11 cellular contexts compared by ENCODE assay signal in genomic region chr1:164748253-164748899, GRCh38.
A peak's percentile ranks its signal among the peaks of the same experiment; 100 is the strongest.
DNase-seq lines count a peak whose midpoint lies in the region; ATAC-seq, FAIRE-seq and TF ChIP-seq lines count a peak whose summit lies in the region.
"Had no signal": no experiment of that assay in that cellular context is flagged by ENCODE, and none has a peak within 500 bp of the region (broad histone marks: within the 10 kb centered on the region; RNA-seq: fewer than 3 reads in every experiment).

No MANE protein-coding gene starts in this region.

- H3K27ac Mint-ChIP-seq in activated CD8-positive, alpha-beta T cell treated with anti-CD3 and anti-CD28 coated beads for 36 hours = no peak overlapping the region
- H3K27ac Mint-ChIP-seq: activated CD8-positive, alpha-beta T cell treated with anti-CD3 and anti-CD28 coated beads, Interleukin-2, amount 10 ng/mL, durations not matched to agents 7 days and 5 days had no signal

- no peaks in the 10 kb centered on the region for H3K27me3 Mint-ChIP-seq in activated CD8-positive, alpha-beta T cell treated with anti-CD3 and anti-CD28 coated beads for 36 hours

- H3K9me3 ChIP-seq in liver (ENCODE audit: control insufficient read depth in 4 of 4, low read length in 3 of 4) = no peaks in the 10 kb centered on the region
- H3K9me3 ChIP-seq in suprapubic skin = no peaks in the 10 kb centered on the region

- POLR2A ChIA-PET in activated CD8-positive, alpha-beta T cell treated with anti-CD3 and anti-CD28 coated beads for 36 hours (lab: Charles Lee) = interaction anchor here (0.6 to 0.7 kb wide), 2 partner anchors 130 to 703 kb away, joined by 3 read pairs; no protein-coding TSS in a partner anchor

- DNase-seq in HTR-8/SVneo (ENCODE audit: insufficient read length, low spot score) = peak; percentile 51
- peak; percentile 93 to 98 for DNase-seq in cardiac fibroblast (ENCODE audit: low read depth in 2 of 2)
- no peak for DNase-seq in suprapubic skin (ENCODE audit: low spot score in 2 of 2)
- DNase-seq in GDM1 (lab: John Stamatoyannopoulos, UW) = no peak
- no peak for DNase-seq in activated CD8-positive, alpha-beta T cell treated with anti-CD3 and anti-CD28 coated beads for 36 hours
- DNase-seq: activated CD8-positive, alpha-beta T cell treated with anti-CD3 and anti-CD28 coated beads, Interleukin-2, amount 10 ng/mL, durations not matched to agents 7 days and 5 days; NCI-H748 treated with DMSO at 0.1 percent for 48 hours had no signal

- H3K27ac ChIP-seq in liver (ENCODE audit: low read depth in 1 of 2, low read length in 2 of 2) (peak overlapping the region; percentile 43 to 58), suprapubic skin (peak overlapping the region; percentile 58)
- H3K27ac ChIP-seq: epithelial cell of prostate had no signal

- H3K36me3 ChIP-seq in liver (ENCODE audit: control insufficient read depth in 4 of 4, insufficient read depth in 3 of 4, low read depth in 1 of 4, low read length in 3 of 4) (no peaks in the 10 kb centered on the region), suprapubic skin (no peaks in the 10 kb centered on the region)

- TF ChIP-seq RAD21 in liver (IDR thresholded peaks at IDR 0.05) = peak; percentile 22 to 32

- no peaks in the 10 kb centered on the region for H3K27me3 ChIP-seq in liver (ENCODE audit: control insufficient read depth in 4 of 4, insufficient read depth in 4 of 4, low read length in 3 of 4)
- H3K27me3 ChIP-seq in suprapubic skin = no peaks in the 10 kb centered on the region

- TF ChIP-seq CTCF in cardiac fibroblast (IDR thresholded peaks at IDR 0.05; ENCODE audit: low read depth, low read length) = no peak
- no peak for TF ChIP-seq CTCF in liver (IDR thresholded peaks at IDR 0.05; ENCODE audit: low read depth, low read length, missing input control)
- TF ChIP-seq CTCF in suprapubic skin (IDR thresholded peaks at IDR 0.05) = no peak
- TF ChIP-seq CTCF in activated CD8-positive, alpha-beta T cell treated with anti-CD3 and anti-CD28 coated beads for 36 hours (IDR thresholded peaks at IDR 0.05) = no peak

- no peak for TF ChIP-seq POLR2A in suprapubic skin (IDR thresholded peaks at IDR 0.05)

- no peak overlapping the region for H3K4me3 Mint-ChIP-seq in activated CD8-positive, alpha-beta T cell treated with anti-CD3 and anti-CD28 coated beads for 36 hours
- H3K4me3 Mint-ChIP-seq: activated CD8-positive, alpha-beta T cell treated with anti-CD3 and anti-CD28 coated beads, Interleukin-2, amount 10 ng/mL, durations not matched to agents 7 days and 5 days had no signal

- no peak overlapping the region for H3K9ac ChIP-seq in liver (ENCODE audit: low read depth in 1 of 2, low read length in 2 of 2)

- H3K4me3 ChIP-seq in cardiac fibroblast (replicated peaks in 1 of 2; ENCODE audit: low read depth in 2 of 2, low read length in 2 of 2) = no peak overlapping the region
- H3K4me3 ChIP-seq in liver (ENCODE audit: low read depth in 1 of 3, low read length in 3 of 3) = no peak overlapping the region
- H3K4me3 ChIP-seq in suprapubic skin = no peak overlapping the region

- intact Hi-C loops in activated CD8-positive, alpha-beta T cell treated with anti-CD3 and anti-CD28 coated beads for 36 hours (cut with micrococcal nuclease) = no loop called here

- no peak for ATAC-seq in GM21825 (IDR thresholded peaks at IDR 0.05; ENCODE audit: unreplicated experiment)
- ATAC-seq in activated CD8-positive, alpha-beta T cell treated with anti-CD3 and anti-CD28 coated beads for 36 hours = no peak
- no peak for ATAC-seq in GM18867 (IDR thresholded peaks at IDR 0.05; ENCODE audit: unreplicated experiment)
- ATAC-seq: activated CD8-positive, alpha-beta T cell treated with anti-CD3 and anti-CD28 coated beads, Interleukin-2, amount 10 ng/mL, durations not matched to agents 7 days and 5 days had no signal

- no peaks in the 10 kb centered on the region for H3K4me1 Mint-ChIP-seq in activated CD8-positive, alpha-beta T cell treated with anti-CD3 and anti-CD28 coated beads for 36 hours (ENCODE audit: low read depth)

- FAIRE-seq in HTR-8/SVneo (lab: Jason Lieb, UNC) = no peak

- no peaks in the 10 kb centered on the region for H3K9me3 Mint-ChIP-seq in activated CD8-positive, alpha-beta T cell treated with anti-CD3 and anti-CD28 coated beads for 36 hours

- 50% methylated on average over 10 of the region's 10 CpGs for WGBS in liver
- 45% methylated on average over 10 of the region's 10 CpGs for WGBS in suprapubic skin

- no peak for TF ChIP-seq EP300 in suprapubic skin (IDR thresholded peaks at IDR 0.05)

- CTCF ChIA-PET in activated CD8-positive, alpha-beta T cell treated with anti-CD3 and anti-CD28 coated beads for 36 hours (lab: Charles Lee) = interaction anchor here (1.2 kb wide), 1 partner anchor 39 kb away, joined by 3 read pairs; no protein-coding TSS in a partner anchor

- H3K4me1 ChIP-seq in liver (ENCODE audit: control insufficient read depth in 4 of 4, insufficient read depth in 4 of 4, low read length in 3 of 4) = peaks cover 0 to 4% (median 0%) of the 10 kb centered on the region in 4 donors
- H3K4me1 ChIP-seq in suprapubic skin = peaks cover 26% of the 10 kb centered on the region

- H3K36me3 Mint-ChIP-seq in activated CD8-positive, alpha-beta T cell treated with anti-CD3 and anti-CD28 coated beads for 36 hours (ENCODE audit: low read depth) = no peaks in the 10 kb centered on the region

TF ChIP-seq in liver, 16 proteins besides CTCF, POLR2A, EP300 and RAD21:
- TF ChIP-seq JUND (IDR thresholded peaks at IDR 0.05) = peak; percentile 54 to 66
- peak in 1 of 2 donors; percentile 7 for TF ChIP-seq HNF4A (conservative IDR thresholded peaks at IDR 0.05)
- TF ChIP-seq, protein P1, sequence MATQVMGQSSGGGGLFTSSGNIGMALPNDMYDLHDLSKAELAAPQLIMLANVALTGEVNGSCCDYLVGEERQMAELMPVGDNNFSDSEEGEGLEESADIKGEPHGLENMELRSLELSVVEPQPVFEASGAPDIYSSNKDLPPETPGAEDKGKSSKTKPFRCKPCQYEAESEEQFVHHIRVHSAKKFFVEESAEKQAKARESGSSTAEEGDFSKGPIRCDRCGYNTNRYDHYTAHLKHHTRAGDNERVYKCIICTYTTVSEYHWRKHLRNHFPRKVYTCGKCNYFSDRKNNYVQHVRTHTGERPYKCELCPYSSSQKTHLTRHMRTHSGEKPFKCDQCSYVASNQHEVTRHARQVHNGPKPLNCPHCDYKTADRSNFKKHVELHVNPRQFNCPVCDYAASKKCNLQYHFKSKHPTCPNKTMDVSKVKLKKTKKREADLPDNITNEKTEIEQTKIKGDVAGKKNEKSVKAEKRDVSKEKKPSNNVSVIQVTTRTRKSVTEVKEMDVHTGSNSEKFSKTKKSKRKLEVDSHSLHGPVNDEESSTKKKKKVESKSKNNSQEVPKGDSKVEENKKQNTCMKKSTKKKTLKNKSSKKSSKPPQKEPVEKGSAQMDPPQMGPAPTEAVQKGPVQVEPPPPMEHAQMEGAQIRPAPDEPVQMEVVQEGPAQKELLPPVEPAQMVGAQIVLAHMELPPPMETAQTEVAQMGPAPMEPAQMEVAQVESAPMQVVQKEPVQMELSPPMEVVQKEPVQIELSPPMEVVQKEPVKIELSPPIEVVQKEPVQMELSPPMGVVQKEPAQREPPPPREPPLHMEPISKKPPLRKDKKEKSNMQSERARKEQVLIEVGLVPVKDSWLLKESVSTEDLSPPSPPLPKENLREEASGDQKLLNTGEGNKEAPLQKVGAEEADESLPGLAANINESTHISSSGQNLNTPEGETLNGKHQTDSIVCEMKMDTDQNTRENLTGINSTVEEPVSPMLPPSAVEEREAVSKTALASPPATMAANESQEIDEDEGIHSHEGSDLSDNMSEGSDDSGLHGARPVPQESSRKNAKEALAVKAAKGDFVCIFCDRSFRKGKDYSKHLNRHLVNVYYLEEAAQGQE (IDR thresholded peaks at IDR 0.05) = no peak
- TF ChIP-seq, protein P2, sequence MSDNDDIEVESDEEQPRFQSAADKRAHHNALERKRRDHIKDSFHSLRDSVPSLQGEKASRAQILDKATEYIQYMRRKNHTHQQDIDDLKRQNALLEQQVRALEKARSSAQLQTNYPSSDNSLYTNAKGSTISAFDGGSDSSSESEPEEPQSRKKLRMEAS (IDR thresholded peaks at IDR 0.05) = no peak
- no peak for TF ChIP-seq GABPA (IDR thresholded peaks at IDR 0.05 in 1 of 2, conservative IDR thresholded peaks at IDR 0.05 in 1 of 2)
- no peak for TF ChIP-seq FOXA2 (IDR thresholded peaks at IDR 0.05)
- TF ChIP-seq HNF4G (IDR thresholded peaks at IDR 0.05) = no peak
- TF ChIP-seq FOXA1 (IDR thresholded peaks at IDR 0.05) = no peak
- TF ChIP-seq, protein P3, sequence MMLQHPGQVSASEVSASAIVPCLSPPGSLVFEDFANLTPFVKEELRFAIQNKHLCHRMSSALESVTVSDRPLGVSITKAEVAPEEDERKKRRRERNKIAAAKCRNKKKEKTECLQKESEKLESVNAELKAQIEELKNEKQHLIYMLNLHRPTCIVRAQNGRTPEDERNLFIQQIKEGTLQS (IDR thresholded peaks at IDR 0.05) = peak; percentile 20
- no peak for TF ChIP-seq EGR1 (IDR thresholded peaks at IDR 0.05; ENCODE audit: low read depth in 2 of 2)
- peak; percentile 37 for TF ChIP-seq SP1 (IDR thresholded peaks at IDR 0.05)
- peak; percentile 49 to 66 for TF ChIP-seq RXRA (IDR thresholded peaks at IDR 0.05)
- TF ChIP-seq YY1 (IDR thresholded peaks at IDR 0.05) = no peak
- no peak for TF ChIP-seq ZBTB33 (IDR thresholded peaks at IDR 0.05)
- no peak for TF ChIP-seq TAF1 (conservative IDR thresholded peaks at IDR 0.05)
- TF ChIP-seq NR2F2 (IDR thresholded peaks at IDR 0.05) = peak; percentile 99
TF ChIP-seq in liver: peak in this region for 6.

Comparison
In these comparisons a context has a peak if more than half of its experiments do, and no peak if none do; other contexts are left out.
1. DNase-seq: peak in HTR-8/SVneo (single experiment) and cardiac fibroblast (2 of 2); none in suprapubic skin (0 of 2), GDM1 (single experiment) and activated CD8-positive, alpha-beta T cell treated with anti-CD3 and anti-CD28 coated beads for 36 hours (single experiment).